Comparison of ENCODE assay signal across 17 cellular contexts in genomic region chr2:53520630-53520940, GRCh38.
A peak's percentile ranks its signal among the peaks of the same experiment; 100 is the strongest.
DNase-seq lines count a peak whose midpoint lies in the region; FAIRE-seq and TF ChIP-seq lines count a peak whose summit lies in the region.
"Had no signal": no experiment of that assay in that cellular context is flagged by ENCODE, and none has a peak within 500 bp of the region (broad histone marks: within the 10 kb centered on the region; RNA-seq: fewer than 3 reads in every experiment).

No MANE protein-coding gene starts in this region.

- H3K18ac ChIP-seq in H9 (ENCODE audit: insufficient read length, low read depth, low read length) = no peak overlapping the region

- H2BK15ac ChIP-seq in H9 (ENCODE audit: low read depth, low read length) = no peak overlapping the region

- H3K4me2 ChIP-seq in H9 (ENCODE audit: insufficient read depth, insufficient read length, low read length) = no peak overlapping the region
- H3K4me2 ChIP-seq in Karpas-422 (ENCODE audit: low read depth, low read length, poor library complexity, severe bottlenecking) = peak overlapping the region; percentile 66

- H3K9ac ChIP-seq in H9 (ENCODE audit: extremely low read depth, insufficient read length, low read length) (no peak overlapping the region), Karpas-422 (ENCODE audit: low read length) (peak overlapping the region; percentile 16; the same call in 1 of the 2 replicates)

- H3K27me3 Mint-ChIP-seq in H9 (ENCODE audit: low read depth) (no peaks in the 10 kb centered on the region), chondrocyte (ENCODE audit: low read depth) (peaks cover 6% of the 10 kb centered on the region), neural crest cell (ENCODE audit: low read depth) (no peaks in the 10 kb centered on the region)

- no peaks in the 10 kb centered on the region for H3K79me1 ChIP-seq in H9 (ENCODE audit: insufficient read depth, low read depth, low read length, poor library complexity, severe bottlenecking)

- H3K9me3 Mint-ChIP-seq in H9 (no peaks in the 10 kb centered on the region), chondrocyte (ENCODE audit: low read depth) (peaks cover 3% of the 10 kb centered on the region), neural crest cell (peaks cover 4% of the 10 kb centered on the region)
- H3K9me3 Mint-ChIP-seq: activated naive CD8-positive, alpha-beta T cell treated with anti-CD3 and anti-CD28 coated beads, Interleukin-2, amount 50 U/mL, for 24 hours had no signal

- H3K27ac ChIP-seq in H9 (ENCODE audit: insufficient read length, low read depth, low read length) (no peak overlapping the region), Karpas-422 (ENCODE audit: low read length) (peak overlapping the region; percentile 32; the same call in 1 of the 2 replicates)
- H3K27ac ChIP-seq: transverse colon had no signal

- no peak for FAIRE-seq in RCC 7860 (lab: Jason Lieb, UNC)
- FAIRE-seq: bronchial epithelial cell had no signal

- DNase-seq in H9 (peak; percentile 30), Karpas-422 (no peak), chondrocyte (ENCODE audit: low spot score) (no peak), neural crest cell (ENCODE audit: low read depth, low spot score) (no peak), RCC 7860 (ENCODE audit: low spot score) (no peak), RPMI8226 (no peak), T-helper 1 cell (no peak)
- DNase-seq: activated CD4-positive, alpha-beta T cell treated with anti-CD3 and anti-CD28 coated beads, Interleukin-2, amount 50 U/mL, for 1 hour; activated CD8-positive, alpha-beta memory T cell treated with anti-CD3 and anti-CD28 coated beads, Interleukin-2, amount 50 U/mL, for 48 hours; activated effector memory CD4-positive, alpha-beta T cell treated with Interleukin-2 at 50 U/mL for 16 hours; activated naive CD8-positive, alpha-beta T cell treated with anti-CD3 and anti-CD28 coated beads, Interleukin-2, amount 50 U/mL, for 24 hours; dermis blood vessel endothelial cell; left colon; stimulated activated CD4-positive, alpha-beta T cell treated with anti-CD3 and anti-CD28 coated beads, Interleukin-1b, Interleukin-23, amount 100 ng/mL, for 48 hours; stimulated activated naive CD4-positive, alpha-beta T cell; transverse colon had no signal

- no peak overlapping the region for H2BK20ac ChIP-seq in H9 (ENCODE audit: low read depth, low read length, poor library complexity, severe bottlenecking)

- H3K27me3 ChIP-seq in H9 (ENCODE audit: insufficient read depth, low read length) (no peaks in the 10 kb centered on the region), Karpas-422 (ENCODE audit: low read length) (no peaks in the 10 kb centered on the region)
- H3K27me3 ChIP-seq: transverse colon had no signal

- H2BK12ac ChIP-seq in H9 (ENCODE audit: insufficient read length, low read depth, low read length) = no peak overlapping the region

- H4K20me1 ChIP-seq in H9 (ENCODE audit: control insufficient read depth, insufficient read depth, insufficient read length) (no peaks in the 10 kb centered on the region), Karpas-422 (ENCODE audit: insufficient read depth, low read depth, low read length) (no peaks in the 10 kb centered on the region)

- no CpG with 5 or more reads among the region's 6 CpGs for WGBS in H9 (ENCODE audit: extremely low coverage, insufficient read length, low lambda C conversion rate)

- H3K23ac ChIP-seq in H9 (ENCODE audit: insufficient read length, low read depth, low read length) = no peak overlapping the region

- H4K91ac ChIP-seq in H9 (ENCODE audit: insufficient read length, low read depth, low read length) = no peak overlapping the region

- no peak overlapping the region for H4K8ac ChIP-seq in H9 (replicated peaks; ENCODE audit: insufficient read length, low read depth, low read length)

- H3K4me3 Mint-ChIP-seq in H9 (no peak overlapping the region), chondrocyte (ENCODE audit: unreplicated experiment) (no peak overlapping the region), neural crest cell (peak overlapping the region; percentile 6)
- H3K4me3 Mint-ChIP-seq: activated naive CD8-positive, alpha-beta T cell treated with anti-CD3 and anti-CD28 coated beads, Interleukin-2, amount 50 U/mL, for 24 hours had no signal

- no peaks in the 10 kb centered on the region for H3K9me2 ChIP-seq in Karpas-422 (replicated peaks; ENCODE audit: insufficient read depth, low read length)

- H2AK5ac ChIP-seq in H9 (ENCODE audit: insufficient read length, low read length) = no peak overlapping the region

- H3T11ph ChIP-seq in H9 (ENCODE audit: low read length) = no peak overlapping the region

- no peaks in the 10 kb centered on the region for H3K4me1 ChIP-seq in H9 (ENCODE audit: insufficient read depth, low read length)
- peaks cover 20% of the 10 kb centered on the region for H3K4me1 ChIP-seq in Karpas-422 (ENCODE audit: low read length)
- H3K4me1 ChIP-seq: transverse colon had no signal

- no peak overlapping the region for H2BK120ac ChIP-seq in H9 (ENCODE audit: low read depth, low read length, poor library complexity, severe bottlenecking)

- H2AFZ ChIP-seq in H9 (ENCODE audit: low read length) = no peak overlapping the region
- H2AFZ ChIP-seq in Karpas-422 (ENCODE audit: low read length) = 0 out of 2 replicates have a peak overlapping the region, but pooled peaks have one; percentile 35

- H3K23me2 ChIP-seq in H9 (ENCODE audit: insufficient read length, low read depth, low read length, poor library complexity, severe bottlenecking) = no peaks in the 10 kb centered on the region

- H3K9me3 ChIP-seq in H9 (ENCODE audit: control insufficient read depth, low read depth, low read length) (no peaks in the 10 kb centered on the region), Karpas-422 (ENCODE audit: low read length) (no peaks in the 10 kb centered on the region)
- H3K9me3 ChIP-seq: transverse colon had no signal

- H4K5ac ChIP-seq in H9 (ENCODE audit: insufficient read length, low read depth, low read length) = no peak overlapping the region

- H3K79me2 ChIP-seq in H9 (ENCODE audit: insufficient read depth, low read length) (no peaks in the 10 kb centered on the region), Karpas-422 (ENCODE audit: low read length) (no peaks in the 10 kb centered on the region)

- H3K36me3 ChIP-seq in Karpas-422 (ENCODE audit: insufficient read depth, low read length) = no peaks in the 10 kb centered on the region
- H3K36me3 ChIP-seq: transverse colon had no signal

- peaks cover 15% of the 10 kb centered on the region in 2 experiments for H3K4me1 Mint-ChIP-seq in H9
- H3K4me1 Mint-ChIP-seq in chondrocyte (ENCODE audit: low read depth) = peaks cover 13% of the 10 kb centered on the region
- H3K4me1 Mint-ChIP-seq in neural crest cell = peaks cover 26% of the 10 kb centered on the region
- H3K4me1 Mint-ChIP-seq: activated naive CD8-positive, alpha-beta T cell treated with anti-CD3 and anti-CD28 coated beads, Interleukin-2, amount 50 U/mL, for 24 hours had no signal

- H3K36me3 Mint-ChIP-seq in H9 (ENCODE audit: insufficient read depth in 1 of 3, low read depth in 3 of 3) (no peaks in the 10 kb centered on the region), chondrocyte (ENCODE audit: low read depth) (no peaks in the 10 kb centered on the region), neural crest cell (ENCODE audit: low read depth) (no peaks in the 10 kb centered on the region)

- H2BK5ac ChIP-seq in H9 (ENCODE audit: insufficient read length, low read length) = no peak overlapping the region

- no peak overlapping the region for H3K56ac ChIP-seq in H9 (ENCODE audit: insufficient read length, low read depth, low read length)

- no peak for TF ChIP-seq CTCF in H9 (conservative IDR thresholded peaks at IDR 0.05)
- no peak for TF ChIP-seq CTCF in chondrocyte (IDR thresholded peaks at IDR 0.05)
- TF ChIP-seq CTCF in neural crest cell (conservative IDR thresholded peaks at IDR 0.05) = no peak

- H3K27ac Mint-ChIP-seq in H9 = peak overlapping the region; percentile 16 to 67 (median 19); a peak in 3 of 7 replicates
- peak overlapping the region; percentile 75 for H3K27ac Mint-ChIP-seq in chondrocyte (ENCODE audit: unreplicated experiment)
- peak overlapping the region; percentile 90 for H3K27ac Mint-ChIP-seq in neural crest cell (ENCODE audit: unreplicated experiment)
- H3K27ac Mint-ChIP-seq: activated naive CD8-positive, alpha-beta T cell treated with anti-CD3 and anti-CD28 coated beads, Interleukin-2, amount 50 U/mL, for 24 hours had no signal

- H3K4ac ChIP-seq in H9 (ENCODE audit: low read depth, low read length) = no peak overlapping the region

- peak overlapping the region; percentile 38; the same call in 1 of the 2 replicates for H3K4me3 ChIP-seq in Karpas-422 (ENCODE audit: low read length)
- H3K4me3 ChIP-seq: transverse colon had no signal

- no peak overlapping the region for H3K14ac ChIP-seq in H9 (ENCODE audit: insufficient read depth, low read length)

Comparison
In these comparisons a context has a peak if more than half of its experiments do, and no peak if none do; other contexts are left out.
1. H3K27ac Mint-ChIP-seq: peak in every context shown above with its lines; median percentile 90 in neural crest cell; 75 in chondrocyte; 19 in H9.